ENCODE assay signal across 8 cellular contexts in genomic region chr2:88628569-88628939, GRCh38. TPM values are rescaled to one million over a fixed set of nuclear protein-coding genes. Genes with fewer than 3 reads are reported as not detected.
DNase-seq lines count a peak whose midpoint lies in the region; ATAC-seq and TF ChIP-seq lines count a peak whose summit lies in the region.

No MANE protein-coding gene starts in this region.

- no peak overlapping the region for H3K4me3 Mint-ChIP-seq in activated T-helper 2 cell treated with anti-CD3 and anti-CD28 coated beads, Interferon-gamma antibody, Interleukin-2, Interleukin-4, amounts not matched to agents 10 μg/mL and 5 μg/mL and 100 μg/mL, durations not matched to agents 14 hours and 24 hours and 36 hours (ENCODE audit: low read depth)

- no peak overlapping the region for H3K27ac Mint-ChIP-seq in activated T-helper 2 cell treated with anti-CD3 and anti-CD28 coated beads, Interferon-gamma antibody, Interleukin-2, Interleukin-4, amounts not matched to agents 10 μg/mL and 5 μg/mL and 100 μg/mL, durations not matched to agents 14 hours and 24 hours and 36 hours

- peak overlapping the region; percentile 96 for H3K27ac ChIP-seq in left ventricle myocardium inferior (replicated peaks)
- peak overlapping the region; percentile 96 to 99 for H3K27ac ChIP-seq in coronary artery
- H3K27ac ChIP-seq in mucosa of rectum (ENCODE audit: low read depth in 2 of 2, low read length in 2 of 2): peak overlapping the region; percentile 99

- H3K9me3 Mint-ChIP-seq in activated T-helper 2 cell treated with anti-CD3 and anti-CD28 coated beads, Interferon-gamma antibody, Interleukin-2, Interleukin-4, amounts not matched to agents 10 μg/mL and 5 μg/mL and 100 μg/mL, durations not matched to agents 14 hours and 24 hours and 36 hours: no peaks in the 10 kb centered on the region

- H3K4me1 ChIP-seq in left ventricle myocardium inferior (peaks cover 43% of the 10 kb centered on the region), mucosa of rectum (ENCODE audit: control insufficient read depth in 2 of 2, insufficient read depth in 2 of 2, low read length in 2 of 2) (peaks cover 10 to 15% of the 10 kb centered on the region in 2 donors)

- no peaks in the 10 kb centered on the region for H3K9me3 ChIP-seq in left ventricle myocardium inferior (replicated peaks)
- H3K9me3 ChIP-seq in mucosa of rectum (ENCODE audit: control insufficient read depth in 2 of 2, low read length in 2 of 2): no peaks in the 10 kb centered on the region

- no peaks in the 10 kb centered on the region for H3K36me3 ChIP-seq in left ventricle myocardium inferior
- peaks cover 0 to 2% of the 10 kb centered on the region in 2 donors for H3K36me3 ChIP-seq in mucosa of rectum (ENCODE audit: control insufficient read depth in 2 of 2, insufficient read depth in 2 of 2, low read length in 2 of 2)

- ATAC-seq in Right ventricle myocardium superior (ENCODE audit: poor library complexity) (no peak), GM21367 (IDR thresholded peaks at IDR 0.05; ENCODE audit: unreplicated experiment) (no peak)

- TF ChIP-seq CTCF in left ventricle myocardium inferior (IDR thresholded peaks at IDR 0.05; ENCODE audit: borderline replicate concordance) (no peak), coronary artery (IDR thresholded peaks at IDR 0.05) (no peak)

- peak overlapping the region; percentile 97 to 99 for H3K9ac ChIP-seq in mucosa of rectum (ENCODE audit: low read depth in 1 of 2, low read length in 2 of 2)

- intact Hi-C loops in left ventricle myocardium inferior (cut with micrococcal nuclease) (no loop called here), Right ventricle myocardium superior (cut with DNase I) (no loop called here)
- intact Hi-C loops in activated T-helper 2 cell treated with anti-CD3 and anti-CD28 coated beads, Interferon-gamma antibody, Interleukin-2, Interleukin-4, amounts not matched to agents 10 μg/mL and 5 μg/mL and 100 μg/mL, durations not matched to agents 14 hours and 24 hours and 36 hours (cut with micrococcal nuclease): loop anchor here (1.0 kb wide), 1 partner anchor 10 kb away; no protein-coding TSS in a partner anchor

- no peak for DNase-seq in left ventricle myocardium inferior
- no peak for DNase-seq in Right ventricle myocardium superior
- DNase-seq in coronary artery (ENCODE audit: low spot score): no peak
- no peak for DNase-seq in NOMO-1 treated with dmso at 0.1 percent for 144 hours (lab: John Stamatoyannopoulos, UW; ENCODE audit: unreplicated experiment)
- no peak for DNase-seq in activated T-helper 2 cell treated with anti-CD3 and anti-CD28 coated beads, Interferon-gamma antibody, Interleukin-2, Interleukin-4, amounts not matched to agents 10 μg/mL and 5 μg/mL and 100 μg/mL, durations not matched to agents 14 hours and 24 hours and 36 hours (ENCODE audit: low spot score)
- no peak for DNase-seq in activated CD4-positive, alpha-beta T cell treated with anti-CD3 and anti-CD28 coated beads for 1 hour

- H3K27me3 Mint-ChIP-seq in activated T-helper 2 cell treated with anti-CD3 and anti-CD28 coated beads, Interferon-gamma antibody, Interleukin-2, Interleukin-4, amounts not matched to agents 10 μg/mL and 5 μg/mL and 100 μg/mL, durations not matched to agents 14 hours and 24 hours and 36 hours (ENCODE audit: low read depth): no peaks in the 10 kb centered on the region

- no peaks in the 10 kb centered on the region for H3K27me3 ChIP-seq in left ventricle myocardium inferior (ENCODE audit: low read depth)
- H3K27me3 ChIP-seq in mucosa of rectum (ENCODE audit: control insufficient read depth in 2 of 2, insufficient read depth in 2 of 2, low read length in 2 of 2): no peaks in the 10 kb centered on the region

- H3K4me3 ChIP-seq in left ventricle myocardium inferior (peak overlapping the region; percentile 96), coronary artery (peak overlapping the region; percentile 70), mucosa of rectum (ENCODE audit: low read length in 2 of 2) (peak overlapping the region; percentile 91 to 98)

- H3K36me3 Mint-ChIP-seq in activated T-helper 2 cell treated with anti-CD3 and anti-CD28 coated beads, Interferon-gamma antibody, Interleukin-2, Interleukin-4, amounts not matched to agents 10 μg/mL and 5 μg/mL and 100 μg/mL, durations not matched to agents 14 hours and 24 hours and 36 hours (ENCODE audit: low read depth): no peaks in the 10 kb centered on the region

- peaks cover 19% of the 10 kb centered on the region for H3K4me1 Mint-ChIP-seq in activated T-helper 2 cell treated with anti-CD3 and anti-CD28 coated beads, Interferon-gamma antibody, Interleukin-2, Interleukin-4, amounts not matched to agents 10 μg/mL and 5 μg/mL and 100 μg/mL, durations not matched to agents 14 hours and 24 hours and 36 hours (ENCODE audit: low read depth)

RNA-seq across cellular contexts. Expression of gene EIF2AK3, which starts 1.3 kb away (rescaled TPM):
- total RNA-seq in left ventricle myocardium inferior (8.2 TPM), Right ventricle myocardium superior (4.7 TPM)
- 20.0 and 22.5 TPM in 2 replicates for total RNA-seq in activated T-helper 2 cell treated with anti-CD3 and anti-CD28 coated beads, Interferon-gamma antibody, Interleukin-2, Interleukin-4, amounts not matched to agents 10 μg/mL and 5 μg/mL and 100 μg/mL, durations not matched to agents 14 hours and 24 hours and 36 hours
